24 cellular contexts compared by ENCODE assay signal in genomic region chr9:4280605-4281004, GRCh38. TPM values are rescaled to one million over a fixed set of nuclear protein-coding genes. Genes with fewer than 3 reads are reported as not detected.
DNase-seq lines count a peak whose midpoint lies in the region; ATAC-seq, FAIRE-seq and TF ChIP-seq lines count a peak whose summit lies in the region.
"Had no signal": no experiment of that assay in that cellular context is flagged by ENCODE, and none has a peak within 500 bp of the region (broad histone marks: within the 10 kb centered on the region; RNA-seq: fewer than 3 reads in every experiment).

No MANE protein-coding gene starts in this region.

- no peaks in the 10 kb centered on the region for H3K9me2 ChIP-seq in GM23248 (ENCODE audit: insufficient read depth)

- H3K4me3 Mint-ChIP-seq in nephron: no peak overlapping the region
- no peak overlapping the region for H3K4me3 Mint-ChIP-seq in activated CD8-positive, alpha-beta T cell treated with anti-CD3 and anti-CD28 coated beads for 36 hours
- H3K4me3 Mint-ChIP-seq: CD14-positive monocyte; CD4-positive, alpha-beta memory T cell; GM23338; HFFc6 had no signal

- no peak for TF ChIP-seq RAD21 in K562 (CRISPR knock-in tag; conservative IDR thresholded peaks at IDR 0.05 in 1 of 2, IDR thresholded peaks at IDR 0.05 in 1 of 2)

- H3K79me2 ChIP-seq in GM23248 (ENCODE audit: insufficient read depth): peaks cover 85% of the 10 kb centered on the region
- no peaks in the 10 kb centered on the region for H3K79me2 ChIP-seq in K562 (ENCODE audit: control insufficient read depth, insufficient read depth, low read length)

- WGBS in heart left ventricle, 4 donors: 81 to 87% (median 83%) methylated on average over 2 of the region's 2 CpGs
- 53 to 66% methylated on average over 2 of the region's 2 CpGs for WGBS in GM23248 (ENCODE audit: low coverage in 1 of 2, low lambda C conversion rate in 2 of 2, missing lambda C conversion rate in 2 of 2), 2 experiments
- WGBS in K562 (ENCODE audit: insufficient coverage, low coverage, missing lambda C conversion rate): 14% methylated on average over 2 of the region's 2 CpGs

- H3K27me3 ChIP-seq in heart left ventricle (no peaks in the 10 kb centered on the region), GM23248 (replicated peaks; ENCODE audit: insufficient read depth) (no peaks in the 10 kb centered on the region), K562 (ENCODE audit: control insufficient read depth in 2 of 2, insufficient read depth in 2 of 2, low read length in 2 of 2) (no peaks in the 10 kb centered on the region)
- H3K27me3 ChIP-seq: BLaER1 had no signal

- no peak for TF ChIP-seq POLR2A in heart left ventricle (IDR thresholded peaks at IDR 0.05)
- no peak for TF ChIP-seq POLR2A in K562 (conservative IDR thresholded peaks at IDR 0.05)

- POLR2A ChIA-PET in K562 (lab: Yijun Ruan, JAX): no interaction called here
- POLR2A ChIA-PET in activated CD8-positive, alpha-beta T cell treated with anti-CD3 and anti-CD28 coated beads for 36 hours (lab: Charles Lee): interaction anchor here (0.6 kb wide), 1 partner anchor 52 kb away, joined by 3 read pairs; no protein-coding TSS in a partner anchor

- H3K9me3 ChIP-seq in heart left ventricle (no peaks in the 10 kb centered on the region), GM23248 (ENCODE audit: low read depth) (no peaks in the 10 kb centered on the region), K562 (replicated peaks; ENCODE audit: control insufficient read depth, insufficient read depth, low read depth, low read length) (no peaks in the 10 kb centered on the region)
- H3K9me3 ChIP-seq: BLaER1 had no signal

- in situ Hi-C loops in GM23248 (cut with MboI): no loop called here
- in situ Hi-C loops in K562 (cut with MboI): no loop called here

- peak overlapping the region in 2 of 3 experiments; percentile 27 to 63 for H3K27ac Mint-ChIP-seq in nephron
- no peak overlapping the region for H3K27ac Mint-ChIP-seq in activated CD8-positive, alpha-beta T cell treated with anti-CD3 and anti-CD28 coated beads for 36 hours
- H3K27ac Mint-ChIP-seq: CD14-positive monocyte, GM23338, HFFc6 had no signal

- H3K4me2 ChIP-seq in GM23248 (ENCODE audit: unreplicated experiment) (no peak overlapping the region), K562 (ENCODE audit: insufficient read depth, low read length) (no peak overlapping the region)
- H3K4me2 ChIP-seq: BLaER1, GM23338, KMS-11 had no signal

- no peak for TF ChIP-seq CTCF in heart left ventricle (IDR thresholded peaks at IDR 0.05)
- TF ChIP-seq CTCF in K562 (IDR thresholded peaks at IDR 0.05 in 2 of 3, conservative IDR thresholded peaks at IDR 0.05 in 1 of 3; ENCODE audit: insufficient read depth in 2 of 3, low read depth in 1 of 3, low read length in 3 of 3): no peak
- TF ChIP-seq CTCF in nephron (IDR thresholded peaks at IDR 0.05; ENCODE audit: unreplicated experiment in 3 of 3): no peak
- TF ChIP-seq CTCF in activated CD8-positive, alpha-beta T cell treated with anti-CD3 and anti-CD28 coated beads for 36 hours (IDR thresholded peaks at IDR 0.05): no peak

- H3K4me1 ChIP-seq in heart left ventricle (no peaks in the 10 kb centered on the region), GM23248 (ENCODE audit: insufficient read depth) (peaks cover 5% of the 10 kb centered on the region; the same call in 1 of the 2 replicates), K562 (replicated peaks in 1 of 2; ENCODE audit: control insufficient read depth in 2 of 2, insufficient read depth in 2 of 2, low read length in 2 of 2) (no peaks in the 10 kb centered on the region)

- peaks cover 12% of the 10 kb centered on the region for H3K4me1 Mint-ChIP-seq in nephron
- H3K4me1 Mint-ChIP-seq in activated CD8-positive, alpha-beta T cell treated with anti-CD3 and anti-CD28 coated beads for 36 hours (ENCODE audit: low read depth): no peaks in the 10 kb centered on the region
- H3K4me1 Mint-ChIP-seq: CD14-positive monocyte; CD4-positive, alpha-beta memory T cell had no signal

- H3K9ac ChIP-seq in GM23248 (no peak overlapping the region), K562 (ENCODE audit: insufficient read depth in 1 of 2, low read depth in 2 of 2, low read length in 2 of 2) (no peak overlapping the region)
- H3K9ac ChIP-seq: BLaER1, KMS-11 had no signal

- no peak overlapping the region for H3K27ac ChIP-seq in heart left ventricle
- no peak overlapping the region for H3K27ac ChIP-seq in GM23248
- H3K27ac ChIP-seq in K562 (ENCODE audit: extremely low read depth, low read depth, low read length): no peak overlapping the region
- H3K27ac ChIP-seq: 22Rv1, BLaER1, KMS-11 had no signal

- intact Hi-C loops in left ventricle myocardium superior (cut with micrococcal nuclease): no loop called here
- intact Hi-C loops in heart left ventricle (cut with DNase I): no loop called here
- intact Hi-C loops in K562 (cut with micrococcal nuclease): no loop called here
- intact Hi-C loops in activated CD8-positive, alpha-beta T cell treated with anti-CD3 and anti-CD28 coated beads for 36 hours (cut with micrococcal nuclease): no loop called here

- CTCF ChIA-PET in K562 (lab: Yijun Ruan, JAX; ENCODE audit: low intra/inter-chr PET ratio): no interaction called here
- CTCF ChIA-PET in activated CD8-positive, alpha-beta T cell treated with anti-CD3 and anti-CD28 coated beads for 36 hours (lab: Charles Lee): interaction anchor here (1.8 kb wide), 1 partner anchor 86 kb away, joined by 6 read pairs; no protein-coding TSS in a partner anchor

- no peak for DNase-seq in left ventricle myocardium superior
- no peak for DNase-seq in heart left ventricle
- DNase-seq in GM23248: peak; percentile 18
- DNase-seq in K562 (ENCODE audit: extremely low read depth in 1 of 4, low spot score in 3 of 4): no peak
- DNase-seq in activated CD8-positive, alpha-beta T cell treated with anti-CD3 and anti-CD28 coated beads for 36 hours: no peak
- DNase-seq: CD4-positive, alpha-beta memory T cell; DMS 273 treated with DMSO at 0.1 percent for 48 hours; DMS53; DND-41; EL; H7; HFFc6 had no signal

- H3K36me3 ChIP-seq in heart left ventricle: peaks cover 0 to 4% (median 0%) of the 10 kb centered on the region in 9 donors
- no peaks in the 10 kb centered on the region for H3K36me3 ChIP-seq in GM23248 (ENCODE audit: low read depth)
- H3K36me3 ChIP-seq in K562 (ENCODE audit: control insufficient read depth, insufficient read depth, low read length): no peaks in the 10 kb centered on the region
- H3K36me3 ChIP-seq: BLaER1 had no signal

- H3K9me3 Mint-ChIP-seq in nephron: no peaks in the 10 kb centered on the region
- no peaks in the 10 kb centered on the region for H3K9me3 Mint-ChIP-seq in activated CD8-positive, alpha-beta T cell treated with anti-CD3 and anti-CD28 coated beads for 36 hours
- H3K9me3 Mint-ChIP-seq: CD4-positive, alpha-beta memory T cell; GM23338; HFFc6 had no signal

- TF ChIP-seq EP300 in K562 (IDR thresholded peaks at IDR 0.05; ENCODE audit: low read length): no peak

- H3K27me3 Mint-ChIP-seq in nephron (ENCODE audit: low read depth): peaks cover 4% of the 10 kb centered on the region
- no peaks in the 10 kb centered on the region for H3K27me3 Mint-ChIP-seq in activated CD8-positive, alpha-beta T cell treated with anti-CD3 and anti-CD28 coated beads for 36 hours

- ATAC-seq in left ventricle myocardium superior (peak; percentile 42), heart left ventricle (no peak), K562 (no peak), GM19463 (IDR thresholded peaks at IDR 0.05; ENCODE audit: unreplicated experiment) (no peak), GM18868 (IDR thresholded peaks at IDR 0.05; ENCODE audit: unreplicated experiment) (no peak)
- ATAC-seq in activated CD8-positive, alpha-beta T cell treated with anti-CD3 and anti-CD28 coated beads for 36 hours: no peak
- ATAC-seq: GM23338, HCT116 had no signal

- H4K20me1 ChIP-seq in GM23248 (ENCODE audit: insufficient read depth) (no peaks in the 10 kb centered on the region), K562 (replicated peaks; ENCODE audit: control insufficient read depth, insufficient read depth, low read length) (no peaks in the 10 kb centered on the region)
- H4K20me1 ChIP-seq: BLaER1 had no signal

- FAIRE-seq in K562 (lab: Jason Lieb, UNC): no peak
- FAIRE-seq: GM12892, GM19239, HTR-8/SVneo had no signal

- no peaks in the 10 kb centered on the region for H3F3A ChIP-seq in GM23248 (ENCODE audit: insufficient read depth)

- BruUV-seq in K562 (replicated peaks; lab: Mats Ljungman, UMichigan): no TSS peak

- H3K9me1 ChIP-seq in K562 (ENCODE audit: control insufficient read depth, insufficient read depth, low read length): no peaks in the 10 kb centered on the region

- H2AFZ ChIP-seq in GM23248 (no peak overlapping the region), K562 (ENCODE audit: low read depth, low read length) (no peak overlapping the region)
- H2AFZ ChIP-seq: GM23338 had no signal

- peaks cover 7% of the 10 kb centered on the region for H3K36me3 Mint-ChIP-seq in nephron (ENCODE audit: low read depth)
- H3K36me3 Mint-ChIP-seq in activated CD8-positive, alpha-beta T cell treated with anti-CD3 and anti-CD28 coated beads for 36 hours (ENCODE audit: low read depth): no peaks in the 10 kb centered on the region
- H3K36me3 Mint-ChIP-seq: CD14-positive monocyte; CD4-positive, alpha-beta memory T cell had no signal

- no peak overlapping the region for H3K4me3 ChIP-seq in heart left ventricle
- no peak overlapping the region for H3K4me3 ChIP-seq in GM23248
- no peak overlapping the region for H3K4me3 ChIP-seq in K562
- H3K4me3 ChIP-seq: BLaER1, GM23338 had no signal

RNA-seq across cellular contexts. Expression of gene GLIS3, which starts 19.3 kb away (rescaled TPM):
- total RNA-seq in left ventricle myocardium superior (3.7 TPM), heart left ventricle (10 to 100 TPM in 2 of 9 donors, 1 to 10 TPM in 7; 2.8 to 10.5 (median 3.3) TPM), K562 (2014; rRNA removed) (0.14 and 0.37 TPM in 2 replicates), K562 (2014; rRNA removed; fragmentation: Illumina TruSeq; extraction: Trizol) (0.44 and 0.61 TPM in 2 replicates), K562 (2015; rRNA removed; fragmentation: Illumina TruSeq; extraction: Trizol) (0.49 and 0.51 TPM in 2 replicates), K562 (2021) (0.71 and 1.5 TPM in 2 replicates)
- polyA plus RNA-seq in heart left ventricle (1 to 10 TPM in 1 of 2 donors, under 1 TPM in 1; 0.65 to 2.3 TPM), GM23248 (2016; fragmentation: Nextera tagmentation; extraction: Ambion mirVana) (4.9 and 6.2 TPM in 2 replicates), K562 (2011; rRNA removed) (0.08 TPM in 1 of 2 replicates, not detected in the other), K562 (2014; fragmentation: Illumina TruSeq; extraction: Trizol) (0.18 and 0.37 TPM in 2 replicates), K562 (2014; fragmentation: Nextera tagmentation; extraction: Ambion mirVana) (under 1 TPM; 0.11 to 0.18 TPM), K562 (2014; rRNA removed) (0.01 and 0.30 TPM in 2 replicates)
- total RNA-seq in GM23248 (2014; rRNA removed; shearing (Covaris generic)): 19.6 and 23.3 TPM in 2 replicates
- 1.1 TPM in 1 of 2 replicates, not detected in the other for total RNA-seq in K562 (2011; cell fraction: chromatin; rRNA removed; ENCODE audit: low replicate concordance)
- 0.26 TPM in 1 of 2 replicates, not detected in the other for total RNA-seq in K562 (2011; cell fraction: nucleolus; rRNA removed)
- total RNA-seq in K562 (2011; cell fraction: nucleoplasm; rRNA removed): 0.59 TPM in 1 of 2 replicates, not detected in the other
- 0.06 TPM in 1 of 2 replicates, not detected in the other for polyA plus RNA-seq in K562 (2011; cell fraction: cytosol; rRNA removed)
- 0.11 TPM in 1 of 2 replicates, not detected in the other for polyA plus RNA-seq in K562 (2011; cell fraction: nucleus; rRNA removed)
- polyA plus RNA-seq in K562 (2012): 0.25 and 0.50 TPM in 2 replicates
- polyA minus RNA-seq in K562 (2011; rRNA and poly(A)+ RNA removed): 0.15 TPM in 1 of 2 replicates, not detected in the other
- polyA minus RNA-seq in K562 (2011; cell fraction: cytosol; rRNA and poly(A)+ RNA removed): not detected in 2 replicates
- polyA minus RNA-seq in K562 (2011; cell fraction: nucleus; rRNA and poly(A)+ RNA removed): 0.67 TPM in 1 of 2 replicates, not detected in the other
- total RNA-seq in activated CD8-positive, alpha-beta T cell treated with anti-CD3 and anti-CD28 coated beads for 36 hours: 1 to 10 TPM; 1.5 to 2.1 TPM
- polyA plus RNA-seq: CD14-positive monocyte had no signal
